In genomic region chr13:78603240-78603947, GRCh38 we compare ENCODE assay signal across 8 cellular contexts. TPM values are rescaled to one million over a fixed set of nuclear protein-coding genes. Genes with fewer than 3 reads are reported as not detected.
A peak's percentile ranks its signal among the peaks of the same experiment; 100 is the strongest.
DNase-seq lines count a peak whose midpoint lies in the region; ATAC-seq and TF ChIP-seq lines count a peak whose summit lies in the region.

POU4F1 (minus strand) TSS chr13:78603552; CDS start chr13:78603326, 226 bp downstream.

- no peaks in the 10 kb centered on the region for H3K79me2 ChIP-seq in MM.1S (ENCODE audit: low read length)

- DNase-seq in H7 = peak; percentile 94
- peak; percentile 72 for DNase-seq in MM.1S
- DNase-seq in astrocyte of the hippocampus (ENCODE audit: low read depth, low spot score) = peak; percentile 61
- no peak for DNase-seq in lower leg skin (ENCODE audit: low spot score in 2 of 2)
- peak; percentile 49 for DNase-seq in stimulated activated CD8-positive, alpha-beta memory T cell treated with anti-CD3 and anti-CD28 coated beads, Interleukin-4, amount 100 ng/mL, for 24 hours (ENCODE audit: low read depth)
- DNase-seq in RKO (ENCODE audit: low spot score) = no peak

- intact Hi-C loops in lower leg skin (cut with DNase I; ENCODE audit: low total_unique reads) = no loop called here

- peaks cover 97% of the 10 kb centered on the region for H3K27me3 ChIP-seq in H7 (ENCODE audit: control insufficient read depth, insufficient read depth, low read length)
- H3K27me3 ChIP-seq in MM.1S (replicated peaks; ENCODE audit: insufficient read depth, low read length) = no peaks in the 10 kb centered on the region

- H2AFZ ChIP-seq in MM.1S (ENCODE audit: low read length) = peak within 1 kb of the TSS; percentile 70

- no peaks in the 10 kb centered on the region for H3K9me3 ChIP-seq in ES-I3 (ENCODE audit: control insufficient read depth, insufficient read depth, low read length)
- no peaks in the 10 kb centered on the region for H3K9me3 ChIP-seq in MM.1S (replicated peaks; ENCODE audit: insufficient read depth, low read length)

- peak within 1 kb of the TSS; percentile 63 for H3K9ac ChIP-seq in ES-I3 (ENCODE audit: low read depth, low read length)
- peak within 1 kb of the TSS; percentile 19; the same call in 1 of the 2 replicates for H3K9ac ChIP-seq in MM.1S (ENCODE audit: low read length)

- no peaks in the 10 kb centered on the region for H3K9me2 ChIP-seq in MM.1S (replicated peaks; ENCODE audit: insufficient read depth, low read length)

- H3F3A ChIP-seq in MM.1S (ENCODE audit: insufficient read depth, low read length) = no peaks in the 10 kb centered on the region

- H3K4me1 ChIP-seq in ES-I3 (ENCODE audit: insufficient read depth, low read length) (peaks cover 4% of the 10 kb centered on the region), MM.1S (ENCODE audit: low read length) (0 out of 2 replicates have a peak, but pooled peaks cover 6% of the 10 kb centered on the region)

- TF ChIP-seq CTCF in MM.1S (IDR thresholded peaks at IDR 0.05; ENCODE audit: low read length) = no peak
- no peak for TF ChIP-seq CTCF in lower leg skin (IDR thresholded peaks at IDR 0.05)

- ATAC-seq in SK-N-SH treated with all-trans-retinoic acid at 6 μM for 48 hours = peak; percentile 46

- WGBS in lower leg skin, 2 donors = 2 to 4% methylated on average over 31 to 63 of the region's 80 CpGs

- H3K4me2 ChIP-seq in MM.1S (ENCODE audit: low read depth, low read length) = peak within 1 kb of the TSS; percentile 63

- H3K36me3 ChIP-seq in ES-I3 (ENCODE audit: insufficient read depth, low read length) (no peaks in the 10 kb centered on the region), H7 (replicated peaks; ENCODE audit: control insufficient read depth, insufficient read depth, low read length) (no peaks in the 10 kb centered on the region), MM.1S (replicated peaks; ENCODE audit: insufficient read depth, low read length) (no peaks in the 10 kb centered on the region)

- no peaks in the 10 kb centered on the region for H4K20me1 ChIP-seq in MM.1S (ENCODE audit: insufficient read depth, low read length)

- H3K4me3 ChIP-seq in H7 (ENCODE audit: insufficient read depth, low read depth, low read length) = peak within 1 kb of the TSS; percentile 39
- H3K4me3 ChIP-seq in MM.1S (ENCODE audit: low read length) = peak within 1 kb of the TSS; percentile 58
- peak within 1 kb of the TSS; percentile 16 for H3K4me3 ChIP-seq in lower leg skin (ENCODE audit: low read depth, poor library complexity, severe bottlenecking)

- TF ChIP-seq POLR2A in lower leg skin (IDR thresholded peaks at IDR 0.05) = no peak

- H3K27ac ChIP-seq in MM.1S (ENCODE audit: low read length) = no peak within 1 kb of the TSS

TF ChIP-seq in SK-N-SH treated with all-trans-retinoic acid at 6 μM for 48 hours, 23 proteins besides CTCF, POLR2A, EP300 and RAD21:
- TF ChIP-seq CSDC2 (CRISPR knock-in tag; IDR thresholded peaks at IDR 0.05) = no peak
- no peak for TF ChIP-seq ARNTL (CRISPR knock-in tag; IDR thresholded peaks at IDR 0.05; ENCODE audit: borderline replicate concordance, low read depth)
- TF ChIP-seq BACH2 (CRISPR knock-in tag; IDR thresholded peaks at IDR 0.05; ENCODE audit: borderline replicate concordance) = no peak
- no peak for TF ChIP-seq ZNF565 (CRISPR knock-in tag; conservative IDR thresholded peaks at IDR 0.05; ENCODE audit: low read depth)
- no peak for TF ChIP-seq ZC3H10 (CRISPR knock-in tag; IDR thresholded peaks at IDR 0.05)
TF ChIP-seq in SK-N-SH treated with all-trans-retinoic acid at 6 μM for 48 hours: peak in this region for 0.

RNA-seq across cellular contexts. Expression of gene POU4F1, which starts in this region (rescaled TPM):
- total RNA-seq in H7 (2014; rRNA removed; shearing (Covaris generic)) = 0.03 TPM in 1 of 2 replicates, not detected in the other
- total RNA-seq in lower leg skin = under 1 TPM in 2 of 4 donors, not detected in 2; 0.10 to 0.13 TPM

Comparison
In these comparisons a context has a peak if more than half of its experiments do, and no peak if none do; other contexts are left out.
1. Peak in DNase-seq and H3K4me3 ChIP-seq in H7; RNA of the gene not detected or under 1 TPM.
2. DNase-seq: peak in MM.1S (single experiment), astrocyte of the hippocampus (single experiment) and stimulated activated CD8-positive, alpha-beta memory T cell treated with anti-CD3 and anti-CD28 coated beads, Interleukin-4, amount 100 ng/mL, for 24 hours (single experiment); none in lower leg skin (0 of 2) and RKO (single experiment).
3. Peak in every context shown above with its lines, with median percentiles within 50 percentile points of each other: H3K4me3 ChIP-seq.